Comparison of ENCODE assay signal across 2 cellular contexts in the genomic region with DNA sequence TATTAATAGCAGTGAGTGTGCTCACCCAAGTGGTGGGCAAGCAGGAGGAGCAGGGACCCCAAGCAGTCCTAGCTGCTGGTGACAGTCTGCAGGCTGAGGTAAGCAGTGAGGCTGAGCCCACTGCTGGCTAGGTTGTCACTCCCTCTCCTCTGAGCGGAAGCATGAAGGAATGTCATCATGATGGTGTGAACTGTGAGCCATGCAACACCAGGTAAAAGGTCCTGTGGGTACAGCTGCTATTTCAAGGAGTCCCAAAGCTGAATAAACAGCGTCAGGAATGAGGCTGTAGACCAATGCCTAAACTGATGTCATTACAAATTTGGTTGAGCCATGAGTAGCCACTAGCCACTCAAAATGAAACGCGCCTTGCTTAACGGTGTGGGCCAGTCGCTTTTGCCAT.
TF ChIP-seq lines count a peak whose summit lies in the region.

No MANE protein-coding gene starts in this region.

TF ChIP-seq in IMR-90, 13 proteins besides CTCF, POLR2A, EP300 and RAD21 (continued from another document):
- TF ChIP-seq MAZ (IDR thresholded peaks at IDR 0.05; ENCODE audit: borderline replicate concordance, low read depth, low read length) (no peak), RCOR1 (IDR thresholded peaks at IDR 0.05; ENCODE audit: insufficient replicate concordance, low read length) (no peak), MAFK (IDR thresholded peaks at IDR 0.05; ENCODE audit: low read depth, low read length) (no peak), FOS (IDR thresholded peaks at IDR 0.05; ENCODE audit: low read depth, low read length) (no peak), CHD1 (IDR thresholded peaks at IDR 0.05; ENCODE audit: low read depth, low read length) (no peak), NFE2L2 (IDR thresholded peaks at IDR 0.05; ENCODE audit: low read depth, low read length) (no peak), BHLHE40 (IDR thresholded peaks at IDR 0.05; ENCODE audit: low read depth, low read length) (no peak), RFX5 (IDR thresholded peaks at IDR 0.05; ENCODE audit: low read depth, low read length) (no peak), SMC3 (IDR thresholded peaks at IDR 0.05; ENCODE audit: low read depth, low read length) (no peak), CEBPB (IDR thresholded peaks at IDR 0.05; ENCODE audit: low read depth, low read length) (no peak)
- TF ChIP-seq, protein P1, sequence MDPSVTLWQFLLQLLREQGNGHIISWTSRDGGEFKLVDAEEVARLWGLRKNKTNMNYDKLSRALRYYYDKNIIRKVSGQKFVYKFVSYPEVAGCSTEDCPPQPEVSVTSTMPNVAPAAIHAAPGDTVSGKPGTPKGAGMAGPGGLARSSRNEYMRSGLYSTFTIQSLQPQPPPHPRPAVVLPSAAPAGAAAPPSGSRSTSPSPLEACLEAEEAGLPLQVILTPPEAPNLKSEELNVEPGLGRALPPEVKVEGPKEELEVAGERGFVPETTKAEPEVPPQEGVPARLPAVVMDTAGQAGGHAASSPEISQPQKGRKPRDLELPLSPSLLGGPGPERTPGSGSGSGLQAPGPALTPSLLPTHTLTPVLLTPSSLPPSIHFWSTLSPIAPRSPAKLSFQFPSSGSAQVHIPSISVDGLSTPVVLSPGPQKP (IDR thresholded peaks at IDR 0.05; ENCODE audit: borderline replicate concordance, low read depth, low read length), result no peak
- TF ChIP-seq, protein P2, sequence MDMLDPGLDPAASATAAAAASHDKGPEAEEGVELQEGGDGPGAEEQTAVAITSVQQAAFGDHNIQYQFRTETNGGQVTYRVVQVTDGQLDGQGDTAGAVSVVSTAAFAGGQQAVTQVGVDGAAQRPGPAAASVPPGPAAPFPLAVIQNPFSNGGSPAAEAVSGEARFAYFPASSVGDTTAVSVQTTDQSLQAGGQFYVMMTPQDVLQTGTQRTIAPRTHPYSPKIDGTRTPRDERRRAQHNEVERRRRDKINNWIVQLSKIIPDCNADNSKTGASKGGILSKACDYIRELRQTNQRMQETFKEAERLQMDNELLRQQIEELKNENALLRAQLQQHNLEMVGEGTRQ (IDR thresholded peaks at IDR 0.05; ENCODE audit: low read depth, low read length), result no peak

TF ChIP-seq in WTC11, 78 proteins besides CTCF, POLR2A, EP300 and RAD21:
- TF ChIP-seq, protein P3, sequence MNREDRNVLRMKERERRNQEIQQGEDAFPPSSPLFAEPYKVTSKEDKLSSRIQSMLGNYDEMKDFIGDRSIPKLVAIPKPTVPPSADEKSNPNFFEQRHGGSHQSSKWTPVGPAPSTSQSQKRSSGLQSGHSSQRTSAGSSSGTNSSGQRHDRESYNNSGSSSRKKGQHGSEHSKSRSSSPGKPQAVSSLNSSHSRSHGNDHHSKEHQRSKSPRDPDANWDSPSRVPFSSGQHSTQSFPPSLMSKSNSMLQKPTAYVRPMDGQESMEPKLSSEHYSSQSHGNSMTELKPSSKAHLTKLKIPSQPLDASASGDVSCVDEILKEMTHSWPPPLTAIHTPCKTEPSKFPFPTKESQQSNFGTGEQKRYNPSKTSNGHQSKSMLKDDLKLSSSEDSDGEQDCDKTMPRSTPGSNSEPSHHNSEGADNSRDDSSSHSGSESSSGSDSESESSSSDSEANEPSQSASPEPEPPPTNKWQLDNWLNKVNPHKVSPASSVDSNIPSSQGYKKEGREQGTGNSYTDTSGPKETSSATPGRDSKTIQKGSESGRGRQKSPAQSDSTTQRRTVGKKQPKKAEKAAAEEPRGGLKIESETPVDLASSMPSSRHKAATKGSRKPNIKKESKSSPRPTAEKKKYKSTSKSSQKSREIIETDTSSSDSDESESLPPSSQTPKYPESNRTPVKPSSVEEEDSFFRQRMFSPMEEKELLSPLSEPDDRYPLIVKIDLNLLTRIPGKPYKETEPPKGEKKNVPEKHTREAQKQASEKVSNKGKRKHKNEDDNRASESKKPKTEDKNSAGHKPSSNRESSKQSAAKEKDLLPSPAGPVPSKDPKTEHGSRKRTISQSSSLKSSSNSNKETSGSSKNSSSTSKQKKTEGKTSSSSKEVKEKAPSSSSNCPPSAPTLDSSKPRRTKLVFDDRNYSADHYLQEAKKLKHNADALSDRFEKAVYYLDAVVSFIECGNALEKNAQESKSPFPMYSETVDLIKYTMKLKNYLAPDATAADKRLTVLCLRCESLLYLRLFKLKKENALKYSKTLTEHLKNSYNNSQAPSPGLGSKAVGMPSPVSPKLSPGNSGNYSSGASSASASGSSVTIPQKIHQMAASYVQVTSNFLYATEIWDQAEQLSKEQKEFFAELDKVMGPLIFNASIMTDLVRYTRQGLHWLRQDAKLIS (CRISPR knock-in tag; IDR thresholded peaks at IDR 0.05; ENCODE audit: borderline replicate concordance), result no peak
- TF ChIP-seq RORB (CRISPR knock-in tag; IDR thresholded peaks at IDR 0.05) (no peak), GTF2I (CRISPR knock-in tag; conservative IDR thresholded peaks at IDR 0.05) (no peak), MXD4 (CRISPR knock-in tag; IDR thresholded peaks at IDR 0.05; ENCODE audit: borderline replicate concordance) (no peak), NFE2L1 (CRISPR knock-in tag; IDR thresholded peaks at IDR 0.05) (no peak)
